In the genomic region with DNA sequence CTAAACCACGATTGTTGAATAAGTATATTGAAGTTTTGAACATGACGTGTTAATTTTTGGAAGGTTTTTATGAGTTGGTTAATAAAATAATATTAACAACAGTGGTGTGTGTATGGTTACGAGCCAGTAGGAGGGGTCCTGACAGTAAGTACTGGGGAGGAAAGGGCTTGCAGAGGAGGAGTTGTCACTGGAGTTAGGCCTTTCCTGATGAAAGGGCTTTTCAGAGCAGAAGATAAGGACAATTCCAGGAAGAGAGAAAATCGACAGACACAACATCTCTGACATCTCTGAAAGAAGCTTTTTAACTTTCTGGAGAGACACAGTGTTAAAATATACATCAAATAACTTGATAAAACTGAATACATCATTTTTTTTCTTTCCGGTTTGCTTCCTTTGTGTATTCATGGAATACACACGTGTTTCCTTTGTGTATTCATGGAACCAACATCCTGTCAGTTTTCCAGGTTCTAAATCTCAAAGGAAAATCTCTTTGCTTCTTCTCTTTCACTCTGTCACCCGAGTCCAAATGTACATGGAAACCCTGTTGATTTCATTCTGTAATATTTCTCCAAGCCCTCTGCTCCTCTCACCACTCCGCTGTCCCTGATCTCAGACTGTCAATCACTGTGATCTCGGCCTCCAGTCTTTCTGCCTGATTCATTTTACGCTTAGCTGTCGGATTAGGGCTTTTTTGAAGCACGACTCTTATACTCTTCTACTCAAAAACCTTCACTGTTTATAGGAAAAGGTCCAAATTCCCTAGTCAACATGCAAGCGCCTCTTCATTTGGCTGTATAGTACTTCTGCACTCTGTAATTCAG, we compare ENCODE assay signal across 10 cellular contexts.
"Had no signal": no experiment of that assay in that cellular context is flagged by ENCODE, and none has a peak within 500 bp of the region (broad histone marks: within the 10 kb centered on the region; RNA-seq: fewer than 3 reads in every experiment).

No MANE protein-coding gene starts in this region.

- H3K4me3 ChIP-seq: esophagus muscularis mucosa, pancreas had no signal

- H3K36me3 ChIP-seq: esophagus muscularis mucosa, pancreas had no signal

- H3K27me3 ChIP-seq: esophagus muscularis mucosa, pancreas had no signal

- H3K27ac ChIP-seq: esophagus muscularis mucosa, pancreas had no signal

- ATAC-seq: activated CD4-positive, CD25-positive, alpha-beta regulatory T cell treated with anti-CD3 and anti-CD28 coated beads, Interleukin-2, amount 50 U/mL, for 24 hours; pancreas; stimulated activated naive B cell treated with anti-CD40 and anti-IgM and Interleukin-4, amounts not matched to agents 10 μg/mL and 1 μg/mL and 100 μg/mL, for 72 hours; T-helper 17 cell had no signal

- DNase-seq: activated naive CD4-positive, alpha-beta T cell treated with anti-CD3 and anti-CD28 coated beads for 36 hours; glutamatergic neuron; pancreas; SIG-M5; stimulated activated CD4-positive, alpha-beta T cell treated with anti-CD3 and anti-CD28 coated beads, Interleukin-4, amount 100 ng/mL, for 1 hour; stimulated activated naive B cell treated with anti-CD40 and anti-IgM and Interleukin-4, amounts not matched to agents 10 μg/mL and 1 μg/mL and 100 μg/mL, for 72 hours; T-helper 17 cell; trophoblast cell had no signal

- H3K4me1 ChIP-seq: pancreas had no signal

- H3K9me3 ChIP-seq: esophagus muscularis mucosa, pancreas had no signal
